ENCODE assay signal across 9 cellular contexts in the genomic region with DNA sequence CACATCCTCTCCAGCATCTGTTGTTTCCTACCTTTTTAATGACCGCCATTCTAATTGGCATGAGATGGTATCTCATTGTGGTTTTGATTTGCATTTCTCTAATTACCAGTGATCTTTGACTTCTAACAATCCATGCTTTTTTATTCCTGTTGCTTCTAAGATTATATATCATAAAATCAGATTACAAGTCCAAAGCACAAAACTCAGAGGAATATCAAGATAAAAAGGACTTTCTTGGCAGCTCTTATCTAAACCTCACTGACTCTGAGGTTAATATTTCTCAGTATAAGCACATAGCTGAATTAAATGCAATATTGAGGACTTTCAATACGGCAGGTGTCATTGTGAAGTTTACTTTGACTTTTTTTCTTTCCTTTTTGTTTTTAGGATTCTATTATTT. TPM values are rescaled to one million over a fixed set of nuclear protein-coding genes. Genes with fewer than 3 reads are reported as not detected.
"Had no signal": no experiment of that assay in that cellular context is flagged by ENCODE, and none has a peak within 500 bp of the region (broad histone marks: within the 10 kb centered on the region; RNA-seq: fewer than 3 reads in every experiment).

No MANE protein-coding gene starts in this region.

- DNase-seq: H9, HCEC 1CT had no signal

- H3K36me3 Mint-ChIP-seq: IgD-negative memory B cell had no signal

- H3K27ac ChIP-seq: HL-60 had no signal

- H3K27ac Mint-ChIP-seq: GM23338, H9, IgD-negative memory B cell had no signal

- H3K9me3 Mint-ChIP-seq: GM23338, H9 had no signal

- H3K4me1 Mint-ChIP-seq: GM23338, H9, IgD-negative memory B cell had no signal

- H3K27me3 Mint-ChIP-seq: IgD-negative memory B cell had no signal

- H3K4me3 ChIP-seq: GM23338 had no signal

- H3K4me3 Mint-ChIP-seq: GM23338, H9, IgD-negative memory B cell had no signal

- ATAC-seq: GM23338, HepG2 had no signal

- FAIRE-seq: H1, H54, HepG2 had no signal

RNA-seq across cellular contexts. Expression of a gene that starts 11.4 kb away (rescaled TPM):
- total RNA-seq: HepG2, HT1080 had no signal
- polyA plus RNA-seq: HepG2, IgD-negative memory B cell had no signal
